19 cellular contexts compared by ENCODE assay signal in the genomic region with DNA sequence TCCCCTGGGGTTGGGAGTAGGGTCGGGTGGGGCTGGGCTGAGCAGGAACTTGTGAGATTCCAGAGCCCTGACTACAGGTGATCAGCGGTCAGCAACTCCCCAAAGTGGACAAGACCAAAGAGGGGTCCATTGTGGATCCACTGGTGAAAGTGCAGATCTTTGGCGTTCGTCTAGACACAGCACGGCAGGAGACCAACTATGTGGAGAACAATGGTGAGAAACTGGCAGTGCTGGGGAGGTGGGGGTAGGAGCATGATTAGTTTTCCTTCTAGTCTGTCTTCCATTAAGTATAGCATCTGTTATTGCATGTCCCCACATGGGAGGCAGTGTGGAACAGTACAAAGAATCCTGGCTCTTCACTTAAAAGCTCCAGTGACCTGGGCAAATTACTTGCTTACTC. TPM values are rescaled to one million over a fixed set of nuclear protein-coding genes. Genes with fewer than 3 reads are reported as not detected.
DNase-seq lines count a peak whose midpoint lies in the region; ATAC-seq and TF ChIP-seq lines count a peak whose summit lies in the region.
"Had no signal": no experiment of that assay in that cellular context is flagged by ENCODE, and none has a peak within 500 bp of the region (broad histone marks: within the 10 kb centered on the region; RNA-seq: fewer than 3 reads in every experiment).

No MANE protein-coding gene starts in this region.

- H3K27me3 ChIP-seq in osteoblast (ENCODE audit: insufficient read depth, low read length) = no peaks in the 10 kb centered on the region
- H3K27me3 ChIP-seq: BLaER1 treated with 17β-estradiol and CSF1 and Interleukin-3, amounts not matched to agents 10 nM and 100 nM had no signal

- no peaks in the 10 kb centered on the region for H3K4me1 Mint-ChIP-seq in activated T-cell treated with anti-CD3 and anti-CD28 coated beads, Interleukin-2, amount 50 U/mL, for 24 hours (ENCODE audit: low read depth)
- no peaks in the 10 kb centered on the region for H3K4me1 Mint-ChIP-seq in activated T-cell treated with anti-CD3 and anti-CD28 coated beads, Interleukin-2, amount 50 U/mL, for 4 hours (ENCODE audit: low read depth)
- H3K4me1 Mint-ChIP-seq in endothelial cell (ENCODE audit: unreplicated experiment) = peaks cover 44% of the 10 kb centered on the region
- H3K4me1 Mint-ChIP-seq: B cell had no signal

- no peak for TF ChIP-seq CTCF in endothelial cell (IDR thresholded peaks at IDR 0.05; ENCODE audit: unreplicated experiment)
- no peak for TF ChIP-seq CTCF in osteoblast (IDR thresholded peaks at IDR 0.05; ENCODE audit: extremely low read depth, low read depth, low read length)

- no peak for ATAC-seq in activated T-cell treated with anti-CD3 and anti-CD28 coated beads, Interleukin-2, amount 50 U/mL, for 4 hours
- no peak for ATAC-seq in GM18861 (IDR thresholded peaks at IDR 0.05; ENCODE audit: unreplicated experiment)
- ATAC-seq in activated naive CD4-positive, alpha-beta T cell treated with anti-CD3 and anti-CD28 coated beads, Interleukin-2, amount 50 U/mL, for 72 hours = no peak
- ATAC-seq: A549; CD8-positive, alpha-beta T cell had no signal

- no peaks in the 10 kb centered on the region for H3K79me2 ChIP-seq in osteoblast (ENCODE audit: insufficient read depth, low read length)

- H3K9me3 Mint-ChIP-seq in activated T-cell treated with anti-CD3 and anti-CD28 coated beads, Interleukin-2, amount 50 U/mL, for 24 hours = no peaks in the 10 kb centered on the region
- H3K9me3 Mint-ChIP-seq in activated T-cell treated with anti-CD3 and anti-CD28 coated beads, Interleukin-2, amount 50 U/mL, for 4 hours = no peaks in the 10 kb centered on the region
- H3K9me3 Mint-ChIP-seq in endothelial cell (ENCODE audit: unreplicated experiment) = no peaks in the 10 kb centered on the region
- no peaks in the 10 kb centered on the region for H3K9me3 Mint-ChIP-seq in activated naive CD4-positive, alpha-beta T cell treated with anti-CD3 and anti-CD28 coated beads, Interleukin-2, amount 50 U/mL, for 72 hours
- H3K9me3 Mint-ChIP-seq: CD4-positive, alpha-beta T cell; CD8-positive, alpha-beta T cell had no signal

- peaks cover 45% of the 10 kb centered on the region for H3K36me3 ChIP-seq in osteoblast (ENCODE audit: insufficient read depth, low read length)

- H3K4me1 ChIP-seq in osteoblast (ENCODE audit: insufficient read depth, low read length) = peaks cover 5% of the 10 kb centered on the region
- H3K4me1 ChIP-seq: A549, Caco-2 had no signal

- H3K4me2 ChIP-seq in osteoblast (ENCODE audit: insufficient read depth, low read length) = no peak overlapping the region
- H3K4me2 ChIP-seq: A549; BLaER1 treated with 17β-estradiol and CSF1 and Interleukin-3, amounts not matched to agents 10 nM and 100 nM had no signal

- peak overlapping the region; percentile 56 for H3K27ac Mint-ChIP-seq in activated T-cell treated with anti-CD3 and anti-CD28 coated beads, Interleukin-2, amount 50 U/mL, for 24 hours
- H3K27ac Mint-ChIP-seq in endothelial cell (ENCODE audit: unreplicated experiment) = peak overlapping the region; percentile 16
- H3K27ac Mint-ChIP-seq in activated naive CD4-positive, alpha-beta T cell treated with anti-CD3 and anti-CD28 coated beads, Interleukin-2, amount 50 U/mL, for 72 hours = no peak overlapping the region
- H3K27ac Mint-ChIP-seq: B cell; CD4-positive, alpha-beta T cell; CD8-positive, alpha-beta T cell had no signal

- no peaks in the 10 kb centered on the region for H4K20me1 ChIP-seq in osteoblast (ENCODE audit: insufficient read depth, low read length)

- H3K4me3 Mint-ChIP-seq in activated T-cell treated with anti-CD3 and anti-CD28 coated beads, Interleukin-2, amount 50 U/mL, for 24 hours = no peak overlapping the region
- no peak overlapping the region for H3K4me3 Mint-ChIP-seq in activated T-cell treated with anti-CD3 and anti-CD28 coated beads, Interleukin-2, amount 50 U/mL, for 4 hours
- peak overlapping the region; percentile 32 for H3K4me3 Mint-ChIP-seq in endothelial cell (ENCODE audit: unreplicated experiment)
- H3K4me3 Mint-ChIP-seq: B cell; CD4-positive, alpha-beta T cell; CD8-positive, alpha-beta T cell had no signal

- no peaks in the 10 kb centered on the region for H3K27me3 Mint-ChIP-seq in activated T-cell treated with anti-CD3 and anti-CD28 coated beads, Interleukin-2, amount 50 U/mL, for 24 hours
- no peaks in the 10 kb centered on the region for H3K27me3 Mint-ChIP-seq in activated T-cell treated with anti-CD3 and anti-CD28 coated beads, Interleukin-2, amount 50 U/mL, for 4 hours (ENCODE audit: low read depth)
- peaks cover 6% of the 10 kb centered on the region for H3K27me3 Mint-ChIP-seq in endothelial cell (ENCODE audit: unreplicated experiment)
- H3K27me3 Mint-ChIP-seq: B cell; CD4-positive, alpha-beta T cell had no signal

- no peak for DNase-seq in activated T-cell treated with anti-CD3 and anti-CD28 coated beads, Interleukin-2, amount 50 U/mL, for 24 hours
- no peak for DNase-seq in activated T-cell treated with anti-CD3 and anti-CD28 coated beads, Interleukin-2, amount 50 U/mL, for 4 hours
- DNase-seq in endothelial cell (ENCODE audit: low spot score) (no peak), osteoblast (ENCODE audit: insufficient read length, low spot score, missing footprints) (peak; percentile 77), kidney tubule cell (ENCODE audit: low spot score) (no peak)
- DNase-seq in activated naive CD4-positive, alpha-beta T cell treated with anti-CD3 and anti-CD28 coated beads, Interleukin-2, amount 50 U/mL, for 72 hours (ENCODE audit: low spot score in 2 of 2) = no peak
- DNase-seq: AML-193; Caco-2; Calu3; CD4-positive, alpha-beta T cell; CD8-positive, alpha-beta T cell; DMS79 treated with DMSO at 0.1 percent for 48 hours; GF-D8 had no signal

- H3K4me3 ChIP-seq in osteoblast (ENCODE audit: insufficient read depth, low read length) = no peak overlapping the region
- H3K4me3 ChIP-seq: A549; BLaER1 treated with 17β-estradiol and CSF1 and Interleukin-3, amounts not matched to agents 10 nM and 100 nM had no signal

- H3K36me3 Mint-ChIP-seq in activated T-cell treated with anti-CD3 and anti-CD28 coated beads, Interleukin-2, amount 50 U/mL, for 24 hours (ENCODE audit: low read depth) = peaks cover 78% of the 10 kb centered on the region
- peaks cover 24% of the 10 kb centered on the region for H3K36me3 Mint-ChIP-seq in activated T-cell treated with anti-CD3 and anti-CD28 coated beads, Interleukin-2, amount 50 U/mL, for 4 hours (ENCODE audit: insufficient read depth)
- H3K36me3 Mint-ChIP-seq in endothelial cell (ENCODE audit: low read depth, unreplicated experiment) = peaks cover 69% of the 10 kb centered on the region
- H3K36me3 Mint-ChIP-seq in activated naive CD4-positive, alpha-beta T cell treated with anti-CD3 and anti-CD28 coated beads, Interleukin-2, amount 50 U/mL, for 72 hours = no peaks in the 10 kb centered on the region

- no peak overlapping the region for H3K27ac ChIP-seq in osteoblast (ENCODE audit: low read depth, low read length)
- H3K27ac ChIP-seq: 22Rv1; A549; BLaER1 treated with 17β-estradiol and CSF1 and Interleukin-3, amounts not matched to agents 10 nM and 100 nM; C4-2B had no signal

- no peaks in the 10 kb centered on the region for H3K9me3 ChIP-seq in osteoblast (ENCODE audit: low read depth, low read length)
- H3K9me3 ChIP-seq: A549; BLaER1 treated with 17β-estradiol and CSF1 and Interleukin-3, amounts not matched to agents 10 nM and 100 nM; Caco-2 had no signal

- no peak overlapping the region for H2AFZ ChIP-seq in osteoblast (ENCODE audit: low read length)

RNA-seq across cellular contexts. Expression of a gene that starts 23.7 kb away (rescaled TPM):
- 10 to 100 TPM; 68.5 to 75.5 (median 70.5) TPM for total RNA-seq in activated T-cell treated with anti-CD3 and anti-CD28 coated beads, Interleukin-2, amount 50 U/mL, for 4 hours
- total RNA-seq in endothelial cell (ENCODE audit: unreplicated experiment) (26.6 TPM), osteoblast (14.8 and 16.8 TPM in 2 replicates)
- total RNA-seq in activated naive CD4-positive, alpha-beta T cell treated with anti-CD3 and anti-CD28 coated beads, Interleukin-2, amount 50 U/mL, for 72 hours = 10 to 100 TPM; 24.8 to 34.6 TPM

RNA-seq across cellular contexts. Expression of a gene that starts 23.8 kb away (rescaled TPM):
- total RNA-seq in activated T-cell treated with anti-CD3 and anti-CD28 coated beads, Interleukin-2, amount 50 U/mL, for 4 hours = 100 to 1,000 TPM in 1 of 3 donors, 10 to 100 TPM in 2; 94.1 to 106 (median 97.4) TPM
- total RNA-seq in endothelial cell (ENCODE audit: unreplicated experiment) (39.0 TPM), osteoblast (16.6 and 21.2 TPM in 2 replicates)
- total RNA-seq in activated naive CD4-positive, alpha-beta T cell treated with anti-CD3 and anti-CD28 coated beads, Interleukin-2, amount 50 U/mL, for 72 hours = 10 to 100 TPM; 15.8 to 71.9 TPM

RNA-seq across cellular contexts. Expression of a gene that starts 28.0 kb away (rescaled TPM):
- under 1 TPM in 2 of 3 donors, not detected in 1; 0.05 to 0.40 TPM for total RNA-seq in activated T-cell treated with anti-CD3 and anti-CD28 coated beads, Interleukin-2, amount 50 U/mL, for 4 hours
- total RNA-seq in endothelial cell (ENCODE audit: unreplicated experiment) = 90.2 TPM
- 2.5 and 4.4 TPM in 2 replicates for total RNA-seq in osteoblast
- total RNA-seq in activated naive CD4-positive, alpha-beta T cell treated with anti-CD3 and anti-CD28 coated beads, Interleukin-2, amount 50 U/mL, for 72 hours = under 1 TPM; 0.36 to 0.43 TPM

RNA-seq across cellular contexts. Expression of a gene that starts 36.1 kb away (rescaled TPM):
- 10 to 100 TPM; 25.6 to 34.6 (median 32.7) TPM for total RNA-seq in activated T-cell treated with anti-CD3 and anti-CD28 coated beads, Interleukin-2, amount 50 U/mL, for 4 hours
- total RNA-seq in endothelial cell (ENCODE audit: unreplicated experiment) (41.7 TPM), osteoblast (32.4 and 41.6 TPM in 2 replicates)
- 10 to 100 TPM; 12.3 to 22.9 TPM for total RNA-seq in activated naive CD4-positive, alpha-beta T cell treated with anti-CD3 and anti-CD28 coated beads, Interleukin-2, amount 50 U/mL, for 72 hours

RNA-seq across cellular contexts. Expression of a gene that starts 36.2 kb away (rescaled TPM):
- 10 to 100 TPM; 15.7 to 18.3 (median 15.7) TPM for total RNA-seq in activated T-cell treated with anti-CD3 and anti-CD28 coated beads, Interleukin-2, amount 50 U/mL, for 4 hours
- total RNA-seq in endothelial cell (ENCODE audit: unreplicated experiment) (75.1 TPM), osteoblast (25.7 and 30.6 TPM in 2 replicates)
- 10 to 100 TPM; 16.5 to 22.5 TPM for total RNA-seq in activated naive CD4-positive, alpha-beta T cell treated with anti-CD3 and anti-CD28 coated beads, Interleukin-2, amount 50 U/mL, for 72 hours

Comparison
In these comparisons a context has a peak if more than half of its experiments do, and no peak if none do; other contexts are left out.
1. H3K27ac Mint-ChIP-seq: peak in activated T-cell treated with anti-CD3 and anti-CD28 coated beads, Interleukin-2, amount 50 U/mL, for 24 hours (single experiment) and endothelial cell (single experiment); none in activated naive CD4-positive, alpha-beta T cell treated with anti-CD3 and anti-CD28 coated beads, Interleukin-2, amount 50 U/mL, for 72 hours (0 of 2).
2. RNA of a gene that starts 28.0 kb away (total RNA-seq): 90.2 TPM in endothelial cell (single experiment); 2.5 to 4.4 TPM in osteoblast, 0.36 to 0.43 TPM in activated naive CD4-positive, alpha-beta T cell treated with anti-CD3 and anti-CD28 coated beads, Interleukin-2, amount 50 U/mL, for 72 hours and 0.05 to 0.40 TPM in activated T-cell treated with anti-CD3 and anti-CD28 coated beads, Interleukin-2, amount 50 U/mL, for 4 hours; every median in the first group is over 10 times any median in the second.